In genomic region chr11:19670030-19670761, GRCh38 we compare ENCODE assay signal across 14 cellular contexts. TPM values are rescaled to one million over a fixed set of nuclear protein-coding genes. Genes with fewer than 3 reads are reported as not detected.
DNase-seq lines count a peak whose midpoint lies in the region; ATAC-seq and TF ChIP-seq lines count a peak whose summit lies in the region.
"Had no signal": no experiment of that assay in that cellular context is flagged by ENCODE, and none has a peak within 500 bp of the region (broad histone marks: within the 10 kb centered on the region; RNA-seq: fewer than 3 reads in every experiment).

No MANE protein-coding gene starts in this region.

- H3K36me3 Mint-ChIP-seq in WTC11 (no peaks in the 10 kb centered on the region), T-cell (no peaks in the 10 kb centered on the region)
- H3K36me3 Mint-ChIP-seq: mesothelial cell of epicardium had no signal

- H3K27me3 ChIP-seq in tibial artery (no peaks in the 10 kb centered on the region), right cardiac atrium (ENCODE audit: control insufficient read depth, insufficient read depth) (no peaks in the 10 kb centered on the region)
- H3K27me3 ChIP-seq: gastroesophageal sphincter had no signal

- H3K27ac Mint-ChIP-seq in WTC11 (no peak overlapping the region), T-cell (no peak overlapping the region)
- H3K27ac Mint-ChIP-seq: mesothelial cell of epicardium had no signal

- POLR2A ChIA-PET in WTC11 (lab: Charles Lee) (no interaction called here), T-cell (lab: Charles Lee) (no interaction called here)

- H3K9me3 Mint-ChIP-seq in WTC11 (no peaks in the 10 kb centered on the region), T-cell (no peaks in the 10 kb centered on the region)
- H3K9me3 Mint-ChIP-seq: mesothelial cell of epicardium had no signal

- TF ChIP-seq CTCF in WTC11 (IDR thresholded peaks at IDR 0.05): no peak
- no peak for TF ChIP-seq CTCF in tibial artery (IDR thresholded peaks at IDR 0.05)

- H3K4me3 ChIP-seq in tibial artery: no peak overlapping the region
- no peak overlapping the region for H3K4me3 ChIP-seq in right cardiac atrium (ENCODE audit: low read length)
- H3K4me3 ChIP-seq: gastroesophageal sphincter had no signal

- no peak overlapping the region for H3K4me3 Mint-ChIP-seq in WTC11
- no peak overlapping the region for H3K4me3 Mint-ChIP-seq in T-cell
- H3K4me3 Mint-ChIP-seq: mesothelial cell of epicardium had no signal

- H3K4me1 Mint-ChIP-seq in WTC11 (peaks cover 31% of the 10 kb centered on the region), T-cell (peaks cover 0 to 6% (median 5%) of the 10 kb centered on the region in 3 donors)

- H3K36me3 ChIP-seq in tibial artery: no peaks in the 10 kb centered on the region
- H3K36me3 ChIP-seq: gastroesophageal sphincter had no signal

- no peaks in the 10 kb centered on the region; the same call in 1 of the 2 replicates for H3K27me3 Mint-ChIP-seq in WTC11 (ENCODE audit: low read depth)
- peaks cover 0 to 12% of the 10 kb centered on the region in 2 donors for H3K27me3 Mint-ChIP-seq in T-cell

- H3K27ac ChIP-seq in tibial artery (peak overlapping the region; percentile 44 to 87), right cardiac atrium (ENCODE audit: low read length) (no peak overlapping the region)
- H3K27ac ChIP-seq: VCaP had no signal

- H3K4me1 ChIP-seq in tibial artery: peaks cover 0 to 58% (median 42%) of the 10 kb centered on the region in 4 donors
- H3K4me1 ChIP-seq in right cardiac atrium (ENCODE audit: control insufficient read depth, insufficient read depth, low read length): peaks cover 15% of the 10 kb centered on the region

- H3K9me3 ChIP-seq in tibial artery: no peaks in the 10 kb centered on the region
- no peaks in the 10 kb centered on the region for H3K9me3 ChIP-seq in right cardiac atrium (ENCODE audit: control insufficient read depth, low read length)
- H3K9me3 ChIP-seq: gastroesophageal sphincter had no signal

- WGBS in right cardiac atrium: 82% methylated on average over 12 of the region's 12 CpGs

- ATAC-seq in WTC11 (peak; percentile 19), right cardiac atrium (no peak), SK-N-SH treated with all-trans-retinoic acid at 6 μM for 48 hours (no peak), T-cell (replicated peaks in 1 of 4) (no peak)
- ATAC-seq: gastroesophageal sphincter had no signal

- DNase-seq in NCI-H510A treated with DMSO at 0.1 percent for 48 hours (lab: John Stamatoyannopoulos, UW) (peak; percentile 20), NCI-H510A (lab: John Stamatoyannopoulos, UW) (no peak), WTC11 (ENCODE audit: low spot score) (no peak), head of caudate nucleus (peak in 37 of 42 donors; percentile 29 to 93 (median 62)), tibial artery (peak in 1 of 2 donors; percentile 39), right cardiac atrium (no peak), T-cell (no peak)
- DNase-seq: ACHN; activated T-cell treated with anti-CD3 and anti-CD28 coated beads, Interleukin-2, amount 50 U/mL, for 48 hours; NCI-H2107 had no signal

- CTCF ChIA-PET in WTC11 (lab: Charles Lee) (interaction anchor here (0.6 to 1.1 kb wide), 2 partner anchors 72 to 121 kb away, joined by 3 to 4 read pairs; no protein-coding TSS in a partner anchor), T-cell (lab: Charles Lee) (no interaction called here)

- intact Hi-C loops in head of caudate nucleus (cut with DNase I) (no loop called here), tibial artery (cut with DNase I; ENCODE audit: low total_unique reads) (loop anchor here (10.0 kb wide), 1 partner anchor 65 kb away; no protein-coding TSS in a partner anchor), right cardiac atrium (cut with DNase I) (loop anchor here in 1 of 4 donors (10.0 kb wide), 1 partner anchor 65 kb away; no protein-coding TSS in a partner anchor)

TF ChIP-seq in WTC11, 78 proteins besides CTCF, POLR2A, EP300 and RAD21:
- TF ChIP-seq ZNF219 (CRISPR knock-in tag; IDR thresholded peaks at IDR 0.05; ENCODE audit: borderline replicate concordance) (no peak), HMGXB4 (CRISPR knock-in tag; IDR thresholded peaks at IDR 0.05) (no peak)
- TF ChIP-seq, protein P1, sequence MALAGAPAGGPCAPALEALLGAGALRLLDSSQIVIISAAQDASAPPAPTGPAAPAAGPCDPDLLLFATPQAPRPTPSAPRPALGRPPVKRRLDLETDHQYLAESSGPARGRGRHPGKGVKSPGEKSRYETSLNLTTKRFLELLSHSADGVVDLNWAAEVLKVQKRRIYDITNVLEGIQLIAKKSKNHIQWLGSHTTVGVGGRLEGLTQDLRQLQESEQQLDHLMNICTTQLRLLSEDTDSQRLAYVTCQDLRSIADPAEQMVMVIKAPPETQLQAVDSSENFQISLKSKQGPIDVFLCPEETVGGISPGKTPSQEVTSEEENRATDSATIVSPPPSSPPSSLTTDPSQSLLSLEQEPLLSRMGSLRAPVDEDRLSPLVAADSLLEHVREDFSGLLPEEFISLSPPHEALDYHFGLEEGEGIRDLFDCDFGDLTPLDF (CRISPR knock-in tag; IDR thresholded peaks at IDR 0.05): no peak

TF ChIP-seq in SK-N-SH treated with all-trans-retinoic acid at 6 μM for 48 hours, 23 proteins besides CTCF, POLR2A, EP300 and RAD21:
- TF ChIP-seq GLIS3 (CRISPR knock-in tag; IDR thresholded peaks at IDR 0.05) (no peak), CSDC2 (CRISPR knock-in tag; IDR thresholded peaks at IDR 0.05) (no peak), TOX (CRISPR knock-in tag; IDR thresholded peaks at IDR 0.05; ENCODE audit: borderline replicate concordance) (no peak), OSR1 (CRISPR knock-in tag; IDR thresholded peaks at IDR 0.05) (no peak), BACH2 (CRISPR knock-in tag; IDR thresholded peaks at IDR 0.05; ENCODE audit: borderline replicate concordance) (no peak), ARNTL (CRISPR knock-in tag; IDR thresholded peaks at IDR 0.05; ENCODE audit: borderline replicate concordance, low read depth) (no peak), ZNF8 (CRISPR knock-in tag; IDR thresholded peaks at IDR 0.05) (no peak), ZFP30 (CRISPR knock-in tag; IDR thresholded peaks at IDR 0.05) (no peak), SNAI2 (CRISPR knock-in tag; IDR thresholded peaks at IDR 0.05) (no peak), TCF4 (CRISPR knock-in tag; IDR thresholded peaks at IDR 0.05; ENCODE audit: borderline replicate concordance) (no peak), ZFP3 (CRISPR knock-in tag; IDR thresholded peaks at IDR 0.05) (no peak)
- TF ChIP-seq, protein P2, sequence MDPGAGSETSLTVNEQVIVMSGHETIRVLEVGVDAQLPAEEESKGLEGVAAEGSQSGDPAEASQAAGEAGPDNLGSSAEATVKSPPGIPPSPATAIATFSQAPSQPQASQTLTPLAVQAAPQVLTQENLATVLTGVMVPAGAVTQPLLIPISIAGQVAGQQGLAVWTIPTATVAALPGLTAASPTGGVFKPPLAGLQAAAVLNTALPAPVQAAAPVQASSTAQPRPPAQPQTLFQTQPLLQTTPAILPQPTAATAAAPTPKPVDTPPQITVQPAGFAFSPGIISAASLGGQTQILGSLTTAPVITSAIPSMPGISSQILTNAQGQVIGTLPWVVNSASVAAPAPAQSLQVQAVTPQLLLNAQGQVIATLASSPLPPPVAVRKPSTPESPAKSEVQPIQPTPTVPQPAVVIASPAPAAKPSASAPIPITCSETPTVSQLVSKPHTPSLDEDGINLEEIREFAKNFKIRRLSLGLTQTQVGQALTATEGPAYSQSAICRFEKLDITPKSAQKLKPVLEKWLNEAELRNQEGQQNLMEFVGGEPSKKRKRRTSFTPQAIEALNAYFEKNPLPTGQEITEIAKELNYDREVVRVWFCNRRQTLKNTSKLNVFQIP (CRISPR knock-in tag; IDR thresholded peaks at IDR 0.05; ENCODE audit: borderline replicate concordance, low read depth): no peak

RNA-seq across cellular contexts. Expression of gene NAV2, which starts 42.4 kb away (rescaled TPM):
- total RNA-seq in WTC11 (2021): 41.8 to 44.5 TPM (median 42.8 TPM) in 3 replicates
- 10 to 100 TPM in 2 of 4 donors, 1 to 10 TPM in 2; 7.9 to 12.9 (median 10.1) TPM for total RNA-seq in right cardiac atrium
- 4.4 TPM for polyA plus RNA-seq in right cardiac atrium
- 1 to 10 TPM in 4 of 5 donors, under 1 TPM in 1; 0.55 to 3.0 (median 1.8) TPM for total RNA-seq in T-cell

Comparison
In these comparisons a context has a peak if more than half of its experiments do, and no peak if none do; other contexts are left out.
1. DNase-seq: peak in NCI-H510A treated with DMSO at 0.1 percent for 48 hours (single experiment) and head of caudate nucleus (37 of 42); none in NCI-H510A (single experiment), WTC11 (single experiment), right cardiac atrium (0 of 3) and T-cell (0 of 34).